8 cellular contexts compared by ENCODE assay signal in genomic region chr3:11060500-11061251, GRCh38.
DNase-seq lines count a peak whose midpoint lies in the region; ATAC-seq, FAIRE-seq and TF ChIP-seq lines count a peak whose summit lies in the region.

No MANE protein-coding gene starts in this region.

- H3K79me2 ChIP-seq in parathyroid adenoma, result no peaks in the 10 kb centered on the region

- CTCF ChIA-PET in activated naive CD4-positive, alpha-beta T cell treated with anti-CD3 and anti-CD28 coated beads for 36 hours (lab: Charles Lee), result interaction anchor here (0.6 to 3.8 kb wide), 41 partner anchors 9 to 591 kb away, joined by 3 to 39 read pairs (median 4); no protein-coding TSS in a partner anchor

- intact Hi-C loops in activated naive CD4-positive, alpha-beta T cell treated with anti-CD3 and anti-CD28 coated beads for 36 hours (cut with micrococcal nuclease), result loop anchor here (1.0 to 2.0 kb wide), 3 partner anchors 146 to 592 kb away; no protein-coding TSS in a partner anchor
- intact Hi-C loops in cardiac septum (cut with DNase I) (loop anchor here (2.0 to 10.0 kb wide), 3 partner anchors 94 to 594 kb away; partner anchors contain the start of gene HRH1), vagina (cut with DNase I) (loop anchor here (5.0 to 10.0 kb wide), 2 partner anchors 277 to 1944 kb away; no protein-coding TSS in a partner anchor)

- peaks cover 13% of the 10 kb centered on the region for H3K27me3 Mint-ChIP-seq in activated naive CD4-positive, alpha-beta T cell treated with anti-CD3 and anti-CD28 coated beads for 36 hours (ENCODE audit: low read depth)

- peaks cover 19% of the 10 kb centered on the region for H3K4me1 ChIP-seq in parathyroid adenoma
- H3K4me1 ChIP-seq in vagina, result peaks cover 4% of the 10 kb centered on the region

- no peaks in the 10 kb centered on the region for H3K4me1 Mint-ChIP-seq in activated naive CD4-positive, alpha-beta T cell treated with anti-CD3 and anti-CD28 coated beads for 36 hours (ENCODE audit: low read depth)

- peak; percentile 17 for DNase-seq in COLO829 (ENCODE audit: low spot score)
- DNase-seq in RCC 7860 (ENCODE audit: low spot score), result peak; percentile 41
- peak; percentile 51 for DNase-seq in activated naive CD4-positive, alpha-beta T cell treated with anti-CD3 and anti-CD28 coated beads for 36 hours
- peak; percentile 84 for DNase-seq in cardiac septum (ENCODE audit: low spot score)
- no peak for DNase-seq in vagina (ENCODE audit: extremely low spot score in 2 of 2)

- H3K27ac Mint-ChIP-seq in activated naive CD4-positive, alpha-beta T cell treated with anti-CD3 and anti-CD28 coated beads for 36 hours, result no peak overlapping the region

- H3K36me3 Mint-ChIP-seq in activated naive CD4-positive, alpha-beta T cell treated with anti-CD3 and anti-CD28 coated beads for 36 hours (ENCODE audit: low read depth), result no peaks in the 10 kb centered on the region

- H3K9me3 ChIP-seq in parathyroid adenoma (ENCODE audit: control insufficient read depth, low read length) (no peaks in the 10 kb centered on the region), vagina (no peaks in the 10 kb centered on the region)

- FAIRE-seq in RCC 7860 (lab: Jason Lieb, UNC), result no peak

- H3K36me3 ChIP-seq in parathyroid adenoma (ENCODE audit: control insufficient read depth, insufficient read depth, low read length) (no peaks in the 10 kb centered on the region), vagina (no peaks in the 10 kb centered on the region)

- no peak for TF ChIP-seq POLR2A in vagina (IDR thresholded peaks at IDR 0.05)

- H3K4me2 ChIP-seq in parathyroid adenoma (ENCODE audit: low read length), result no peak overlapping the region

- peak overlapping the region; percentile 73 for H2AFZ ChIP-seq in parathyroid adenoma

- H3K4me3 ChIP-seq in parathyroid adenoma (ENCODE audit: low read depth, low read length) (no peak overlapping the region), vagina (peak overlapping the region; percentile 1 to 5)

- H3K27me3 ChIP-seq in parathyroid adenoma (ENCODE audit: control insufficient read depth, insufficient read depth, low read length) (no peaks in the 10 kb centered on the region), vagina (no peaks in the 10 kb centered on the region)

- H3K9ac ChIP-seq in parathyroid adenoma, result no peak overlapping the region

- H3K27ac ChIP-seq in parathyroid adenoma (no peak overlapping the region), vagina (no peak overlapping the region)

- no peak overlapping the region for H3K4me3 Mint-ChIP-seq in activated naive CD4-positive, alpha-beta T cell treated with anti-CD3 and anti-CD28 coated beads for 36 hours

- peak; percentile 49 for ATAC-seq in HG03045 (IDR thresholded peaks at IDR 0.05; ENCODE audit: unreplicated experiment)
- ATAC-seq in HG03280 (IDR thresholded peaks at IDR 0.05; ENCODE audit: unreplicated experiment), result no peak

- H3K9me3 Mint-ChIP-seq in activated naive CD4-positive, alpha-beta T cell treated with anti-CD3 and anti-CD28 coated beads for 36 hours, result peaks cover 4% of the 10 kb centered on the region

- TF ChIP-seq CTCF in parathyroid adenoma (IDR thresholded peaks at IDR 0.05) (peak; percentile 83), vagina (IDR thresholded peaks at IDR 0.05) (peak; percentile 85 to 96 (median 87))

Comparison
In these comparisons a context has a peak if more than half of its experiments do, and no peak if none do; other contexts are left out.
1. DNase-seq: peak in COLO829 (single experiment), RCC 7860 (single experiment), activated naive CD4-positive, alpha-beta T cell treated with anti-CD3 and anti-CD28 coated beads for 36 hours (single experiment) and cardiac septum (single experiment); none in vagina (0 of 2).